ENCODE assay signal across 28 cellular contexts in genomic region chr4:109982521-109982920, GRCh38.
"Had no signal": no experiment of that assay in that cellular context is flagged by ENCODE, and none has a peak within 500 bp of the region (broad histone marks: within the 10 kb centered on the region; RNA-seq: fewer than 3 reads in every experiment).

No MANE protein-coding gene starts in this region.

- H3K4me3 ChIP-seq: neural progenitor cell, ovary, psoas muscle, right lobe of liver, sigmoid colon, skin epidermis, smooth muscle cell, spleen, suprapubic skin, testis, tibial artery, transverse colon, upper lobe of right lung, uterus had no signal

- H3K9me3 ChIP-seq: ovary, psoas muscle, right lobe of liver, sigmoid colon, spleen, suprapubic skin, testis, tibial artery, transverse colon, upper lobe of right lung, uterus had no signal

- H3K36me3 ChIP-seq: neural progenitor cell, ovary, right lobe of liver, sigmoid colon, spleen, suprapubic skin, tibial artery, transverse colon, upper lobe of right lung, uterus had no signal

- H3K27me3 ChIP-seq: neural progenitor cell, ovary, right lobe of liver, sigmoid colon, testis, transverse colon, upper lobe of right lung, uterus had no signal

- H3K4me2 ChIP-seq: neural progenitor cell, smooth muscle cell had no signal

- DNase-seq: natural killer cell; occipital lobe; ovary; posterior cingulate gyrus; psoas muscle; right cardiac atrium; right lobe of liver; sigmoid colon; spleen; stimulated activated CD4-positive, alpha-beta T cell treated with anti-CD3 and anti-CD28 coated beads, Interleukin-12 subunit alpha, Interleukin-12 subunit beta, amount 100 ng/mL, for 4 hours; stimulated activated CD4-positive, alpha-beta T cell treated with anti-CD3 and anti-CD28 coated beads, Interleukin-1b, Interleukin-23, amount 100 ng/mL, for 48 hours; stimulated activated CD4-positive, alpha-beta T cell treated with anti-CD3 and anti-CD28 coated beads, Interleukin-4, amount 100 ng/mL, for 1 hour; stimulated activated CD4-positive, alpha-beta T cell treated with anti-CD3 and anti-CD28 coated beads, Interleukin-4, amount 100 ng/mL, for 4 hours; stimulated activated CD8-positive, alpha-beta memory T cell treated with anti-CD3 and anti-CD28 coated beads, Interleukin-4, amount 100 ng/mL, for 48 hours; stimulated activated naive CD4-positive, alpha-beta T cell; stimulated activated naive CD8-positive, alpha-beta T cell treated with anti-CD3 and anti-CD28 coated beads, Interleukin-15, amount 100 ng/mL, for 72 hours; stimulated activated naive CD8-positive, alpha-beta T cell treated with anti-CD3 and anti-CD28 coated beads, Interleukin-15, Interleukin-2, amounts not matched to agents 100 U/mL and 50 U/mL, for 24 hours; substantia nigra; testis; tibial artery; transverse colon; upper lobe of right lung; uterus had no signal

- H3K27ac ChIP-seq: neural progenitor cell, ovary, parathyroid adenoma, psoas muscle, right lobe of liver, sigmoid colon, skin epidermis, spleen, suprapubic skin, testis, tibial artery, transverse colon, upper lobe of right lung, uterus had no signal

- H3K4me1 ChIP-seq: parathyroid adenoma, right lobe of liver, sigmoid colon, testis, tibial artery, transverse colon, upper lobe of right lung, uterus had no signal

- H3K79me2 ChIP-seq: parathyroid adenoma had no signal

- H2AFZ ChIP-seq: neural progenitor cell, parathyroid adenoma had no signal

- H3K9ac ChIP-seq: neural progenitor cell, parathyroid adenoma had no signal
